Comparison of ENCODE assay signal across 1 cellular context in the genomic region with DNA sequence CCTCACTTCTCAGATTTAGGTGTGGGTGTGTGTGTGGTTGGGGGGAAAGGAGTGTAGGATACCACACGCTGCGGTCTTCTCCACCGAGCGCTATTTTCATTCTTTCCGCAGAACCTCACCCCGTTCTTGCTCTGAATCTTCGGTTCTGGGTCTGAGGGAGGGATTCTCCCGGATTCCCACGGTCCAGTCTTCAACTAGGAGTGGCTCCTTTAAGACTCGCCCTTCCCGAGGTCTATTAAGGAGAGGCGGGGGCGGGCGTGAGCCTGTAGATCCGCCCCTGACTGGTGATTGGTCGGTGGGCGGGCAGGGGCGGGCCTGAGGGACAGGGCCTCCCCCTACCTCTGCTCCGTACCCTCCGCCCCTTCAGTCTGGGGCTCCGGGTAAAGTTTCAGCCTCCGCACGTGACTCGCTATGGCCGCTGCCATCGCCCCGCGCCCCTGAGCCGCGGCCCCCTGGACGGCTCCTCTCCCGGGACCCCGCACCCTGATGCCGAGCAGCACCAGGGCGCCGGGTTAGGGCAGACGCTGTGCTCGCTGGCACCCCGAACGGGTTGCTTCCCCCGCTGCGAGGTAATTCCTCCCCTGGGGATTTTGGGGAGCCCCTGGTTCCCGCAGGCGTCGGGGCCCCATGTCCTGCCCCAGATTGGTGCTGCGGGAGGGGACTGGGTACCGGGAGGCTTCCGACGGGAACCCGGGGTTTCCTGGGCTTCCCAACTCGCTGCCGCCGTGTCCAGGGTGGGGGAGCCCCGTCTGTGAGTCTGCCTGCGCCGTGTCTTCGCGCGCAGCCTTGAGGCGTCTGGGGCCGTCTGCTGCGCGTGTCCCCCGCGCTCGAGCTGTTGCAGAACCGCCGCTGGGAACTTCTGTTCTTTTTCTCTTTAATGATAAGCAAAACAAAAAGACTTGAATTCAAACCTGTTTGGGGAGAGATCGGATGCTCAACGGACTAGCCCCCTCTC.
A peak's percentile ranks its signal among the peaks of the same experiment; 100 is the strongest.
TF ChIP-seq lines count a peak whose summit lies in the region.

No MANE protein-coding gene starts in this region.

TF ChIP-seq in HEK293, 187 proteins besides CTCF, POLR2A, EP300 and RAD21 (continued from another document and continues in another):
- TF ChIP-seq, protein P1, sequence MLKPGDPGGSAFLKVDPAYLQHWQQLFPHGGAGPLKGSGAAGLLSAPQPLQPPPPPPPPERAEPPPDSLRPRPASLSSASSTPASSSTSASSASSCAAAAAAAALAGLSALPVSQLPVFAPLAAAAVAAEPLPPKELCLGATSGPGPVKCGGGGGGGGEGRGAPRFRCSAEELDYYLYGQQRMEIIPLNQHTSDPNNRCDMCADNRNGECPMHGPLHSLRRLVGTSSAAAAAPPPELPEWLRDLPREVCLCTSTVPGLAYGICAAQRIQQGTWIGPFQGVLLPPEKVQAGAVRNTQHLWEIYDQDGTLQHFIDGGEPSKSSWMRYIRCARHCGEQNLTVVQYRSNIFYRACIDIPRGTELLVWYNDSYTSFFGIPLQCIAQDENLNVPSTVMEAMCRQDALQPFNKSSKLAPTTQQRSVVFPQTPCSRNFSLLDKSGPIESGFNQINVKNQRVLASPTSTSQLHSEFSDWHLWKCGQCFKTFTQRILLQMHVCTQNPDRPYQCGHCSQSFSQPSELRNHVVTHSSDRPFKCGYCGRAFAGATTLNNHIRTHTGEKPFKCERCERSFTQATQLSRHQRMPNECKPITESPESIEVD (tag by site-specific recombination; IDR thresholded peaks at IDR 0.05), result no peak
- no peak for TF ChIP-seq HOXD13 (CRISPR knock-in tag; IDR thresholded peaks at IDR 0.05; ENCODE audit: borderline replicate concordance)
- no peak for TF ChIP-seq ZNF426 (tag by site-specific recombination; IDR thresholded peaks at IDR 0.05)
- TF ChIP-seq YY2 (tag by site-specific recombination; IDR thresholded peaks at IDR 0.05), result peak; percentile 83
- TF ChIP-seq ZSCAN30 (tag by site-specific recombination; IDR thresholded peaks at IDR 0.05), result peak; percentile 49; the same call in 1 of the 2 replicates
- TF ChIP-seq ZBTB20 (tag by site-specific recombination; IDR thresholded peaks at IDR 0.05), result peak; percentile 72; the same call in 1 of the 2 replicates
- TF ChIP-seq, protein P2, sequence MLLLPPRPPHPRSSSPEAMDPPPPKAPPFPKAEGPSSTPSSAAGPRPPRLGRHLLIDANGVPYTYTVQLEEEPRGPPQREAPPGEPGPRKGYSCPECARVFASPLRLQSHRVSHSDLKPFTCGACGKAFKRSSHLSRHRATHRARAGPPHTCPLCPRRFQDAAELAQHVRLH (tag by site-specific recombination; IDR thresholded peaks at IDR 0.05), result no peak
- TF ChIP-seq, protein P3, sequence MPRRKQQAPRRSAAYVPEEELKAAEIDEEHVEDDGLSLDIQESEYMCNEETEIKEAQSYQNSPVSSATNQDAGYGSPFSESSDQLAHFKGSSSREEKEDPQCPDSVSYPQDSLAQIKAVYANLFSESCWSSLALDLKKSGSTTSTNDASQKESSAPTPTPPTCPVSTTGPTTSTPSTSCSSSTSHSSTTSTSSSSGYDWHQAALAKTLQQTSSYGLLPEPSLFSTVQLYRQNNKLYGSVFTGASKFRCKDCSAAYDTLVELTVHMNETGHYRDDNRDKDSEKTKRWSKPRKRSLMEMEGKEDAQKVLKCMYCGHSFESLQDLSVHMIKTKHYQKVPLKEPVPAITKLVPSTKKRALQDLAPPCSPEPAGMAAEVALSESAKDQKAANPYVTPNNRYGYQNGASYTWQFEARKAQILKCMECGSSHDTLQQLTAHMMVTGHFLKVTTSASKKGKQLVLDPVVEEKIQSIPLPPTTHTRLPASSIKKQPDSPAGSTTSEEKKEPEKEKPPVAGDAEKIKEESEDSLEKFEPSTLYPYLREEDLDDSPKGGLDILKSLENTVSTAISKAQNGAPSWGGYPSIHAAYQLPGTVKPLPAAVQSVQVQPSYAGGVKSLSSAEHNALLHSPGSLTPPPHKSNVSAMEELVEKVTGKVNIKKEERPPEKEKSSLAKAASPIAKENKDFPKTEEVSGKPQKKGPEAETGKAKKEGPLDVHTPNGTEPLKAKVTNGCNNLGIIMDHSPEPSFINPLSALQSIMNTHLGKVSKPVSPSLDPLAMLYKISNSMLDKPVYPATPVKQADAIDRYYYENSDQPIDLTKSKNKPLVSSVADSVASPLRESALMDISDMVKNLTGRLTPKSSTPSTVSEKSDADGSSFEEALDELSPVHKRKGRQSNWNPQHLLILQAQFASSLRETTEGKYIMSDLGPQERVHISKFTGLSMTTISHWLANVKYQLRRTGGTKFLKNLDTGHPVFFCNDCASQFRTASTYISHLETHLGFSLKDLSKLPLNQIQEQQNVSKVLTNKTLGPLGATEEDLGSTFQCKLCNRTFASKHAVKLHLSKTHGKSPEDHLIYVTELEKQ (tag by site-specific recombination; IDR thresholded peaks at IDR 0.05; ENCODE audit: borderline replicate concordance), result no peak
- TF ChIP-seq ZNF19 (tag by site-specific recombination; IDR thresholded peaks at IDR 0.05; ENCODE audit: low read depth), result no peak
- TF ChIP-seq KLF1 (tag by site-specific recombination; IDR thresholded peaks at IDR 0.05), result peak; percentile 45; the same call in 1 of the 2 replicates
- no peak for TF ChIP-seq ZNF140 (tag by site-specific recombination; IDR thresholded peaks at IDR 0.05)
- TF ChIP-seq ZNF549 (tag by site-specific recombination; IDR thresholded peaks at IDR 0.05), result no peak
- TF ChIP-seq HOXA7 (CRISPR knock-in tag; IDR thresholded peaks at IDR 0.05; ENCODE audit: borderline replicate concordance), result no peak
- TF ChIP-seq ZBTB21 (tag by site-specific recombination; IDR thresholded peaks at IDR 0.05), result no peak; the same call in 1 of the 2 replicates
- no peak for TF ChIP-seq TCF7L2 (IDR thresholded peaks at IDR 0.05; ENCODE audit: borderline replicate concordance, low read depth, low read length)
- no peak for TF ChIP-seq ZNF121 (tag by site-specific recombination; IDR thresholded peaks at IDR 0.05)
- no peak for TF ChIP-seq ZNF155 (tag by site-specific recombination; IDR thresholded peaks at IDR 0.05)
- 0 out of 2 replicates have a peak, but pooled peaks have one; percentile 39 for TF ChIP-seq BCL11B (tag by site-specific recombination; IDR thresholded peaks at IDR 0.05; ENCODE audit: low read depth)
- TF ChIP-seq ZNF585B (tag by site-specific recombination; IDR thresholded peaks at IDR 0.05), result no peak
- TF ChIP-seq SP2 (tag by site-specific recombination; IDR thresholded peaks at IDR 0.05), result peak; percentile 96
- no peak for TF ChIP-seq ZNF791 (tag by site-specific recombination; IDR thresholded peaks at IDR 0.05)
- TF ChIP-seq EGR2 (tag by site-specific recombination; IDR thresholded peaks at IDR 0.05; ENCODE audit: low read depth), result peak; percentile 78
- no peak for TF ChIP-seq GLI4 (tag by site-specific recombination; IDR thresholded peaks at IDR 0.05)
- TF ChIP-seq IKZF3 (tag by site-specific recombination; IDR thresholded peaks at IDR 0.05), result peak; percentile 76; the same call in 1 of the 2 replicates
- TF ChIP-seq GLI2 (tag by site-specific recombination; IDR thresholded peaks at IDR 0.05; ENCODE audit: borderline replicate concordance, low read depth), result no peak
- no peak for TF ChIP-seq ZNF146 (tag by site-specific recombination; IDR thresholded peaks at IDR 0.05)
- TF ChIP-seq, protein P4, sequence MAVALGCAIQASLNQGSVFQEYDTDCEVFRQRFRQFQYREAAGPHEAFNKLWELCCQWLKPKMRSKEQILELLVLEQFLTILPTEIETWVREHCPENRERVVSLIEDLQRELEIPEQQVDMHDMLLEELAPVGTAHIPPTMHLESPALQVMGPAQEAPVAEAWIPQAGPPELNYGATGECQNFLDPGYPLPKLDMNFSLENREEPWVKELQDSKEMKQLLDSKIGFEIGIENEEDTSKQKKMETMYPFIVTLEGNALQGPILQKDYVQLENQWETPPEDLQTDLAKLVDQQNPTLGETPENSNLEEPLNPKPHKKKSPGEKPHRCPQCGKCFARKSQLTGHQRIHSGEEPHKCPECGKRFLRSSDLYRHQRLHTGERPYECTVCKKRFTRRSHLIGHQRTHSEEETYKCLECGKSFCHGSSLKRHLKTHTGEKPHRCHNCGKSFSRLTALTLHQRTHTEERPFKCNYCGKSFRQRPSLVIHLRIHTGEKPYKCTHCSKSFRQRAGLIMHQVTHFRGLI (tag by site-specific recombination; IDR thresholded peaks at IDR 0.05), result no peak
- TF ChIP-seq ZNF311 (tag by site-specific recombination; IDR thresholded peaks at IDR 0.05; ENCODE audit: borderline replicate concordance), result no peak
- TF ChIP-seq ZFHX2 (tag by site-specific recombination; conservative IDR thresholded peaks at IDR 0.05), result peak; percentile 85
- no peak for TF ChIP-seq ZNF555 (tag by site-specific recombination; conservative IDR thresholded peaks at IDR 0.05)
- no peak for TF ChIP-seq ZNF514 (tag by site-specific recombination; IDR thresholded peaks at IDR 0.05)
- TF ChIP-seq ZNF777 (tag by site-specific recombination; IDR thresholded peaks at IDR 0.05; ENCODE audit: borderline replicate concordance), result peak; percentile 94
- TF ChIP-seq, protein P5, sequence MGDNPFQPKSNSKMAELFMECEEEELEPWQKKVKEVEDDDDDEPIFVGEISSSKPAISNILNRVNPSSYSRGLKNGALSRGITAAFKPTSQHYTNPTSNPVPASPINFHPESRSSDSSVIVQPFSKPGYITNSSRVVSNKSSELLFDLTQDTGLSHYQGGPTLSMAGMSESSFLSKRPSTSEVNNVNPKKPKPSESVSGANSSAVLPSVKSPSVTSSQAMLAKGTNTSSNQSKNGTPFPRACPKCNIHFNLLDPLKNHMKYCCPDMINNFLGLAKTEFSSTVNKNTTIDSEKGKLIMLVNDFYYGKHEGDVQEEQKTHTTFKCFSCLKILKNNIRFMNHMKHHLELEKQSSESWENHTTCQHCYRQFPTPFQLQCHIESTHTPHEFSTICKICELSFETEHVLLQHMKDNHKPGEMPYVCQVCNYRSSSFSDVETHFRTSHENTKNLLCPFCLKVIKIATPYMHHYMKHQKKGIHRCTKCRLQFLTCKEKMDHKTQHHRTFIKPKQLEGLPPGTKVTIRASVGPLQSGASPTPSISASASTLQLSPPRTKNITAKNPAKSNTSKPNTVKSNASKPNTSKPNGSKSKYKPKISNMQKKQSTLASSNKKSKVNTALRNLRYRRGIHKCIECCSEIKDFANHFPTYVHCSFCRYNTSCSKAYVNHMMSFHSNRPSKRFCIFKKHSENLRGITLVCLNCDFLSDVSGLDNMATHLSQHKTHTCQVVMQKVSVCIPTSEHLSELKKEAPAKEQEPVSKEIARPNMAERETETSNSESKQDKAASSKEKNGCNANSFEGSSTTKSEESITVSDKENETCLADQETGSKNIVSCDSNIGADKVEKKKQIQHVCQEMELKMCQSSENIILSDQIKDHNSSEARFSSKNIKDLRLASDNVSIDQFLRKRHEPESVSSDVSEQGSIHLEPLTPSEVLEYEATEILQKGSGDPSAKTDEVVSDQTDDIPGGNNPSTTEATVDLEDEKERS (tag by site-specific recombination; IDR thresholded peaks at IDR 0.05), result no peak
- TF ChIP-seq, protein P6, sequence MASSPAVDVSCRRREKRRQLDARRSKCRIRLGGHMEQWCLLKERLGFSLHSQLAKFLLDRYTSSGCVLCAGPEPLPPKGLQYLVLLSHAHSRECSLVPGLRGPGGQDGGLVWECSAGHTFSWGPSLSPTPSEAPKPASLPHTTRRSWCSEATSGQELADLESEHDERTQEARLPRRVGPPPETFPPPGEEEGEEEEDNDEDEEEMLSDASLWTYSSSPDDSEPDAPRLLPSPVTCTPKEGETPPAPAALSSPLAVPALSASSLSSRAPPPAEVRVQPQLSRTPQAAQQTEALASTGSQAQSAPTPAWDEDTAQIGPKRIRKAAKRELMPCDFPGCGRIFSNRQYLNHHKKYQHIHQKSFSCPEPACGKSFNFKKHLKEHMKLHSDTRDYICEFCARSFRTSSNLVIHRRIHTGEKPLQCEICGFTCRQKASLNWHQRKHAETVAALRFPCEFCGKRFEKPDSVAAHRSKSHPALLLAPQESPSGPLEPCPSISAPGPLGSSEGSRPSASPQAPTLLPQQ (tag by site-specific recombination; IDR thresholded peaks at IDR 0.05), result peak; percentile 82; the same call in 1 of the 2 replicates
- peak; percentile 62; the same call in 1 of the 2 replicates for TF ChIP-seq KLF8 (tag by site-specific recombination; IDR thresholded peaks at IDR 0.05)
- TF ChIP-seq, protein P7, sequence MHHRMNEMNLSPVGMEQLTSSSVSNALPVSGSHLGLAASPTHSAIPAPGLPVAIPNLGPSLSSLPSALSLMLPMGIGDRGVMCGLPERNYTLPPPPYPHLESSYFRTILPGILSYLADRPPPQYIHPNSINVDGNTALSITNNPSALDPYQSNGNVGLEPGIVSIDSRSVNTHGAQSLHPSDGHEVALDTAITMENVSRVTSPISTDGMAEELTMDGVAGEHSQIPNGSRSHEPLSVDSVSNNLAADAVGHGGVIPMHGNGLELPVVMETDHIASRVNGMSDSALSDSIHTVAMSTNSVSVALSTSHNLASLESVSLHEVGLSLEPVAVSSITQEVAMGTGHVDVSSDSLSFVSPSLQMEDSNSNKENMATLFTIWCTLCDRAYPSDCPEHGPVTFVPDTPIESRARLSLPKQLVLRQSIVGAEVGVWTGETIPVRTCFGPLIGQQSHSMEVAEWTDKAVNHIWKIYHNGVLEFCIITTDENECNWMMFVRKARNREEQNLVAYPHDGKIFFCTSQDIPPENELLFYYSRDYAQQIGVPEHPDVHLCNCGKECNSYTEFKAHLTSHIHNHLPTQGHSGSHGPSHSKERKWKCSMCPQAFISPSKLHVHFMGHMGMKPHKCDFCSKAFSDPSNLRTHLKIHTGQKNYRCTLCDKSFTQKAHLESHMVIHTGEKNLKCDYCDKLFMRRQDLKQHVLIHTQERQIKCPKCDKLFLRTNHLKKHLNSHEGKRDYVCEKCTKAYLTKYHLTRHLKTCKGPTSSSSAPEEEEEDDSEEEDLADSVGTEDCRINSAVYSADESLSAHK (tag by site-specific recombination; IDR thresholded peaks at IDR 0.05), result no peak
- TF ChIP-seq ZNF48 (tag by site-specific recombination; IDR thresholded peaks at IDR 0.05), result no peak
- TF ChIP-seq, protein P8, sequence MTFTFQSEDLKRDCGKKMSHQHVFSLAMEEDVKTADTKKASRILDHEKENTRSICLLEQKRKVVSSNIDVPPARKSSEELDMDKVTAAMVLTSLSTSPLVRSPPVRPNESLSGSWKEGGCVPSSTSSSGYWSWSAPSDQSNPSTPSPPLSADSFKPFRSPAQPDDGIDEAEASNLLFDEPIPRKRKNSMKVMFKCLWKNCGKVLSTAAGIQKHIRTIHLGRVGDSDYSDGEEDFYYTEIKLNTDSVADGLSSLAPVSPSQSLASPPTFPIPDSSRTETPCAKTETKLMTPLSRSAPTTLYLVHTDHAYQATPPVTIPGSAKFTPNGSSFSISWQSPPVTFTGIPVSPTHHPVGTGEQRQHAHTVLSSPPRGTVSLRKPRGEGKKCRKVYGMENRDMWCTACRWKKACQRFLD (tag by site-specific recombination; IDR thresholded peaks at IDR 0.05), result no peak
- TF ChIP-seq MYNN (tag by site-specific recombination; IDR thresholded peaks at IDR 0.05; ENCODE audit: borderline replicate concordance), result no peak
- no peak for TF ChIP-seq ZNF701 (tag by site-specific recombination; IDR thresholded peaks at IDR 0.05)
- TF ChIP-seq, protein P9, sequence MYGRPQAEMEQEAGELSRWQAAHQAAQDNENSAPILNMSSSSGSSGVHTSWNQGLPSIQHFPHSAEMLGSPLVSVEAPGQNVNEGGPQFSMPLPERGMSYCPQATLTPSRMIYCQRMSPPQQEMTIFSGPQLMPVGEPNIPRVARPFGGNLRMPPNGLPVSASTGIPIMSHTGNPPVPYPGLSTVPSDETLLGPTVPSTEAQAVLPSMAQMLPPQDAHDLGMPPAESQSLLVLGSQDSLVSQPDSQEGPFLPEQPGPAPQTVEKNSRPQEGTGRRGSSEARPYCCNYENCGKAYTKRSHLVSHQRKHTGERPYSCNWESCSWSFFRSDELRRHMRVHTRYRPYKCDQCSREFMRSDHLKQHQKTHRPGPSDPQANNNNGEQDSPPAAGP (tag by site-specific recombination; IDR thresholded peaks at IDR 0.05), result no peak
